9 cellular contexts compared by ENCODE assay signal in genomic region chrX:118847676-118848075, GRCh38. TPM values are rescaled to one million over a fixed set of nuclear protein-coding genes. Genes with fewer than 3 reads are reported as not detected.
A peak's percentile ranks its signal among the peaks of the same experiment; 100 is the strongest.
DNase-seq lines count a peak whose midpoint lies in the region; ATAC-seq and TF ChIP-seq lines count a peak whose summit lies in the region.
"Had no signal": no experiment of that assay in that cellular context is flagged by ENCODE, and none has a peak within 500 bp of the region (broad histone marks: within the 10 kb centered on the region; RNA-seq: fewer than 3 reads in every experiment).

No MANE protein-coding gene starts in this region.

- no peak overlapping the region for H4K5ac ChIP-seq in IMR-90 (ENCODE audit: low read depth, low read length)

- H2BK120ac ChIP-seq in IMR-90 (ENCODE audit: low read depth, low read length) (no peak overlapping the region), mesenchymal stem cell (ENCODE audit: low read depth, low read length) (no peak overlapping the region)

- H3K4me2 ChIP-seq in IMR-90 (ENCODE audit: low read depth, low read length) (no peak overlapping the region), mesenchymal stem cell (ENCODE audit: low read length, poor library complexity, severe bottlenecking) (no peak overlapping the region)

- H4K91ac ChIP-seq in IMR-90 (ENCODE audit: insufficient read depth, low read depth, low read length) (no peak overlapping the region), mesenchymal stem cell (ENCODE audit: low read length) (no peak overlapping the region)

- H2BK15ac ChIP-seq in IMR-90 (ENCODE audit: low read depth, low read length) (no peak overlapping the region), mesenchymal stem cell (ENCODE audit: low read depth, poor library complexity, severe bottlenecking) (no peak overlapping the region)

- POLR2A ChIA-PET in IMR-90 (lab: Charles Lee; ENCODE audit: unreplicated experiment): no interaction called here

- no peaks in the 10 kb centered on the region for H3K4me1 ChIP-seq in IMR-90 (ENCODE audit: control insufficient read depth, insufficient read depth, low read length)
- no peaks in the 10 kb centered on the region for H3K4me1 ChIP-seq in NT2/D1 (ENCODE audit: insufficient read depth, insufficient read length)
- H3K4me1 ChIP-seq in mesenchymal stem cell (ENCODE audit: control insufficient read depth, insufficient read depth, low read depth, low read length): no peaks in the 10 kb centered on the region

- in situ Hi-C loops in IMR-90 (cut with MboI; ENCODE audit: low sequenced_read_pairs): loop anchor here (5.0 kb wide), 1 partner anchor 225 kb away; the partner anchor contains the start of gene CT47C1

- H3K9me3 ChIP-seq in IMR-90 (ENCODE audit: control insufficient read depth, insufficient read depth, low read length) (no peaks in the 10 kb centered on the region), NT2/D1 (ENCODE audit: insufficient read depth, low read length) (no peaks in the 10 kb centered on the region), mesenchymal stem cell (ENCODE audit: control insufficient read depth, low read length) (no peaks in the 10 kb centered on the region)
- H3K9me3 ChIP-seq: neutrophil had no signal

- H2AFZ ChIP-seq in IMR-90 (replicated peaks; ENCODE audit: low read length, poor library complexity) (no peak overlapping the region), mesenchymal stem cell (ENCODE audit: low read depth, low read length) (no peak overlapping the region)

- H3K27ac ChIP-seq in IMR-90 (ENCODE audit: insufficient read depth, low read length) (no peak overlapping the region), mesenchymal stem cell (ENCODE audit: low read length, poor library complexity, severe bottlenecking) (no peak overlapping the region)
- H3K27ac ChIP-seq: neutrophil had no signal

- H3K9ac ChIP-seq in IMR-90 (ENCODE audit: low read depth, low read length): no peak overlapping the region
- H3K9ac ChIP-seq in NT2/D1 (ENCODE audit: insufficient read length, low read depth): no peak overlapping the region
- H3K9ac ChIP-seq in mesenchymal stem cell (ENCODE audit: low read length): no peak overlapping the region

- ATAC-seq in IMR-90 (ENCODE audit: low read depth) (peak; percentile 75; the same call in 1 of the 2 replicates), HG02870 (IDR thresholded peaks at IDR 0.05; ENCODE audit: unreplicated experiment) (no peak), GM18873 (IDR thresholded peaks at IDR 0.05; ENCODE audit: low FRiP score, unreplicated experiment) (no peak), GM21529 (IDR thresholded peaks at IDR 0.05; ENCODE audit: unreplicated experiment) (no peak)

- DNase-seq in DMS153 treated with DMSO at 0.1 percent for 48 hours (lab: John Stamatoyannopoulos, UW; ENCODE audit: unreplicated experiment): peak; percentile 15
- DNase-seq in IMR-90: peak; percentile 42
- DNase-seq in NT2/D1 (ENCODE audit: low read depth, low spot score): peak; percentile 48
- DNase-seq in dermis blood vessel endothelial cell: peak; percentile 68
- peak; percentile 46 for DNase-seq in mesenchymal stem cell

- H3K18ac ChIP-seq in IMR-90 (ENCODE audit: low read depth, low read length) (no peak overlapping the region), mesenchymal stem cell (ENCODE audit: low read depth in 1 of 2, low read length in 2 of 2) (no peak overlapping the region)

- H3K79me1 ChIP-seq in IMR-90 (ENCODE audit: low read depth in 1 of 2, low read length in 2 of 2) (no peaks in the 10 kb centered on the region), mesenchymal stem cell (replicated peaks; ENCODE audit: low read length, poor library complexity, severe bottlenecking) (no peaks in the 10 kb centered on the region)

- TF ChIP-seq RAD21 in IMR-90 (IDR thresholded peaks at IDR 0.05; ENCODE audit: low read length): peak; percentile 58

- H3K36me3 ChIP-seq in IMR-90 (ENCODE audit: control insufficient read depth, insufficient read depth, low read length): no peaks in the 10 kb centered on the region
- no peaks in the 10 kb centered on the region for H3K36me3 ChIP-seq in NT2/D1 (ENCODE audit: insufficient read depth, insufficient read length, low read length)
- no peaks in the 10 kb centered on the region for H3K36me3 ChIP-seq in mesenchymal stem cell (ENCODE audit: control insufficient read depth in 1 of 2, insufficient read depth in 2 of 2, low read depth in 1 of 2, low read length in 2 of 2)
- H3K36me3 ChIP-seq: neutrophil had no signal

- H3K4me3 ChIP-seq in IMR-90 (ENCODE audit: insufficient read depth, low read depth, low read length) (no peak overlapping the region), NT2/D1 (ENCODE audit: insufficient read length, low read depth) (no peak overlapping the region), mesenchymal stem cell (ENCODE audit: insufficient read depth in 1 of 2, low read depth in 1 of 2, low read length in 2 of 2) (no peak overlapping the region)

- H2AK5ac ChIP-seq in IMR-90 (ENCODE audit: low read depth, low read length) (no peak overlapping the region), mesenchymal stem cell (ENCODE audit: low read length, severe bottlenecking) (no peak overlapping the region)

- H2AK9ac ChIP-seq in IMR-90 (replicated peaks; ENCODE audit: low read depth, low read length, poor library complexity): no peak overlapping the region

- no peak overlapping the region for H4K8ac ChIP-seq in IMR-90 (ENCODE audit: low read depth in 2 of 2, low read length in 2 of 2)
- no peak overlapping the region for H4K8ac ChIP-seq in mesenchymal stem cell (ENCODE audit: low read length)

- BruUV-seq in IMR-90 (replicated peaks; lab: Mats Ljungman, UMichigan): no TSS peak

- no peak overlapping the region for H3K23ac ChIP-seq in IMR-90 (ENCODE audit: low read depth, low read length)
- H3K23ac ChIP-seq in mesenchymal stem cell (ENCODE audit: low read length in 2 of 2): no peak overlapping the region

- no peak overlapping the region for H3K14ac ChIP-seq in IMR-90 (replicated peaks; ENCODE audit: low read depth, low read length)
- no peak overlapping the region for H3K14ac ChIP-seq in mesenchymal stem cell (ENCODE audit: low read length in 2 of 2)

- H3K4ac ChIP-seq in IMR-90 (ENCODE audit: low read depth, low read length): no peak overlapping the region
- H3K4ac ChIP-seq in mesenchymal stem cell (ENCODE audit: low read depth in 1 of 2, low read length in 2 of 2): no peak overlapping the region

- H3K27me3 ChIP-seq in IMR-90 (ENCODE audit: control insufficient read depth, insufficient read depth, low read length) (peaks cover 7% of the 10 kb centered on the region), NT2/D1 (ENCODE audit: insufficient read depth, insufficient read length) (no peaks in the 10 kb centered on the region), mesenchymal stem cell (ENCODE audit: control insufficient read depth in 1 of 2, insufficient read depth in 1 of 2, low read length in 2 of 2) (peaks cover 0 to 16% of the 10 kb centered on the region in 2 experiments)
- H3K27me3 ChIP-seq: neutrophil had no signal

- CTCF ChIA-PET in IMR-90 (lab: Yijun Ruan, JAX): interaction anchor here (0.7 to 2.1 kb wide), 6 partner anchors 8 to 219 kb away, joined by 3 to 6 read pairs (median 4); no protein-coding TSS in a partner anchor

- H2BK12ac ChIP-seq in mesenchymal stem cell (ENCODE audit: low read length in 2 of 2): no peak overlapping the region

- H3K9me1 ChIP-seq in IMR-90 (ENCODE audit: insufficient read depth, low read length): no peaks in the 10 kb centered on the region

- H4K20me1 ChIP-seq in IMR-90 (ENCODE audit: insufficient read depth, low read length): no peaks in the 10 kb centered on the region

- no peak overlapping the region for H2BK20ac ChIP-seq in IMR-90 (ENCODE audit: low read depth, low read length)

- intact Hi-C loops in IMR-90 (cut with micrococcal nuclease): loop anchor here (1.0 to 10.0 kb wide), 4 partner anchors 158 to 1367 kb away; no protein-coding TSS in a partner anchor

- TF ChIP-seq POLR2A in IMR-90 (IDR thresholded peaks at IDR 0.05; ENCODE audit: low read depth, low read length): no peak

- no peak overlapping the region for H2BK5ac ChIP-seq in IMR-90 (ENCODE audit: low read depth, low read length, poor library complexity, severe bottlenecking)
- H2BK5ac ChIP-seq in mesenchymal stem cell (ENCODE audit: low read depth, low read length, poor library complexity, severe bottlenecking): no peak overlapping the region

- TF ChIP-seq CTCF in IMR-90 (conservative IDR thresholded peaks at IDR 0.05; ENCODE audit: low read depth, low read length): peak; percentile 69

- H3K56ac ChIP-seq in IMR-90 (ENCODE audit: extremely low read depth, insufficient read depth, low read length): no peak overlapping the region

- dilution Hi-C loops in IMR-90 (cut with HindIII; ENCODE audit: low sequenced_read_pairs, unreplicated experiment): no loop called here

- WGBS in IMR-90 (ENCODE audit: extremely low coverage in 2 of 2, insufficient read length in 1 of 2), 2 experiments: no CpG with 5 or more reads among the region's 1 CpG
- WGBS in mesenchymal stem cell: no CpG with 5 or more reads among the region's 1 CpG

TF ChIP-seq in IMR-90, 13 proteins besides CTCF, POLR2A, EP300 and RAD21:
- no peak for TF ChIP-seq MAFK (IDR thresholded peaks at IDR 0.05; ENCODE audit: low read depth, low read length)
- peak; percentile 36 for TF ChIP-seq SMC3 (IDR thresholded peaks at IDR 0.05; ENCODE audit: low read depth, low read length)
- no peak for TF ChIP-seq ELK1 (IDR thresholded peaks at IDR 0.05; ENCODE audit: borderline replicate concordance, low read depth, low read length)
- TF ChIP-seq FOS (IDR thresholded peaks at IDR 0.05; ENCODE audit: low read depth, low read length): no peak
- TF ChIP-seq MAZ (IDR thresholded peaks at IDR 0.05; ENCODE audit: borderline replicate concordance, low read depth, low read length): no peak
- no peak for TF ChIP-seq CEBPB (IDR thresholded peaks at IDR 0.05; ENCODE audit: low read depth, low read length)

RNA-seq across cellular contexts. Expression of gene ZCCHC12, which starts 24.1 kb away (rescaled TPM):
- total RNA-seq in IMR-90 (2012; rRNA removed): under 0.01 TPM in 1 of 2 replicates, not detected in the other
- polyA plus RNA-seq in IMR-90 (2012; rRNA removed): 0.06 and 0.07 TPM in 2 replicates
- polyA plus RNA-seq in IMR-90 (2012; cell fraction: cytosol; rRNA removed): 0.04 TPM in 1 of 2 replicates, not detected in the other
- 0.07 TPM in 1 of 2 replicates, not detected in the other for polyA plus RNA-seq in IMR-90 (2012; cell fraction: nucleus; rRNA removed; ENCODE audit: low replicate concordance)
- under 0.01 and 0.05 TPM in 2 replicates for total RNA-seq in dermis blood vessel endothelial cell
- not detected for polyA plus RNA-seq in mesenchymal stem cell (2013, experiment 1 of 2)
- polyA plus RNA-seq in mesenchymal stem cell (2013, experiment 2 of 2): 0.01 TPM

Comparison
In these comparisons a context has a peak if more than half of its experiments do, and no peak if none do; other contexts are left out.
1. DNase-seq: peak in every context shown above with its lines; median percentile 68 in dermis blood vessel endothelial cell; 48 in NT2/D1; 46 in mesenchymal stem cell; 42 in IMR-90; 15 in DMS153 treated with DMSO at 0.1 percent for 48 hours.